ENCODE assay signal across 1 cellular context in the genomic region with DNA sequence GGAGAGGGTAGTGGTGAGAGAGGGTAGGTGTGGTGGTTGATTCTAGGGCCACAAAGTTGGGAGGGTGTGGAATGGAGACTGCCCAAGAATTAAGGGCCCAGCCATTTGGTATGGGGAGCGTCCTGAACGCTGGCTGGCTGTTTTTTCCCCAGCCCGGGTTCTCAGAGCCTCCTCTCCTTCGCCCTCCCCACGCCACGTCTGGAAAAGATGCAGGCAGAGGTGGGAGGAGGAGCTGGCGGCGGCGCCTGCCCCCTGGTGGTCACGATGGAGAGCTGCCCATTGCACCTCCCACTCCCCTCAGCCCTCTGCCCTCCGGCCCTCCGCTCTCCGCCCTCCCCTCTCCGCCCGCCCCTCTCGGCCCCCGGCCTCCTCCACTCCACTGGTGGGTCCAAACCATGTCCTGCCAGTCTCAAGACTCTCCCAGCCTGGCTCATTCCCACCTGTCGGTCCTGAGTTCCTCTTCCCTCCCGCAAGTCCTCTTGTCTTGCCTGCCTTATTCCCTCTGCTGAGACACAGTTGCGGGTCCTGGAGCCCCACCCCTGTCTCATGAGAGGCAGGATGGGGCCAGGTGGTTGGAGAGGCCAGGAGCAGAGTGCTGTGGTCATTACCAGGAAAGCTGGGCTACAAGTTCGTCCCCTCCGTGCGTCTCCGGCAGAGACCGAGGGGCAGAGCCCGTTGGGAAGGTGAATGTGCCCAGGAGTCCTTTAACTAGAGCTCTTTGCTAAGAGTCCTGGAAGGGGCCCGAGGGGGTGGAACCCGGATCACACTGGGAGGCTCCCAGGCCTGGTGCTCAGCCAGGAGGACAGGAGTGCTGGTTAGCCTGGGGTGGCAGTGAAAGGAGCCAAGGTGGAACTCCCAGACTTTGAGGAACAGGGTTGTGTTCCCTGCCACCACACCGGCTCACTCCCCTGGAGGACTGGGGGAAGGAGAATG.
TF ChIP-seq lines count a peak whose summit lies in the region.

No MANE protein-coding gene starts in this region.

TF ChIP-seq in HepG2, 621 proteins besides CTCF, POLR2A, EP300 and RAD21 (continued from another document and continues in another):
- 0 out of 2 replicates have a peak, but pooled peaks have one; percentile 28 for TF ChIP-seq ERF (CRISPR knock-in tag; IDR thresholded peaks at IDR 0.05)
- TF ChIP-seq NR0B2 (CRISPR knock-in tag; IDR thresholded peaks at IDR 0.05) = no peak
- peak; percentile 66 for TF ChIP-seq KDM2A (CRISPR knock-in tag; IDR thresholded peaks at IDR 0.05; ENCODE audit: borderline replicate concordance, low read depth)
- TF ChIP-seq GTF3A (CRISPR knock-in tag; conservative IDR thresholded peaks at IDR 0.05) = 0 out of 2 replicates have a peak, but pooled peaks have one; percentile 28
- peak; percentile 91; the same call in 1 of the 2 replicates for TF ChIP-seq PAF1 (CRISPR knock-in tag; IDR thresholded peaks at IDR 0.05)
- TF ChIP-seq, protein P1, sequence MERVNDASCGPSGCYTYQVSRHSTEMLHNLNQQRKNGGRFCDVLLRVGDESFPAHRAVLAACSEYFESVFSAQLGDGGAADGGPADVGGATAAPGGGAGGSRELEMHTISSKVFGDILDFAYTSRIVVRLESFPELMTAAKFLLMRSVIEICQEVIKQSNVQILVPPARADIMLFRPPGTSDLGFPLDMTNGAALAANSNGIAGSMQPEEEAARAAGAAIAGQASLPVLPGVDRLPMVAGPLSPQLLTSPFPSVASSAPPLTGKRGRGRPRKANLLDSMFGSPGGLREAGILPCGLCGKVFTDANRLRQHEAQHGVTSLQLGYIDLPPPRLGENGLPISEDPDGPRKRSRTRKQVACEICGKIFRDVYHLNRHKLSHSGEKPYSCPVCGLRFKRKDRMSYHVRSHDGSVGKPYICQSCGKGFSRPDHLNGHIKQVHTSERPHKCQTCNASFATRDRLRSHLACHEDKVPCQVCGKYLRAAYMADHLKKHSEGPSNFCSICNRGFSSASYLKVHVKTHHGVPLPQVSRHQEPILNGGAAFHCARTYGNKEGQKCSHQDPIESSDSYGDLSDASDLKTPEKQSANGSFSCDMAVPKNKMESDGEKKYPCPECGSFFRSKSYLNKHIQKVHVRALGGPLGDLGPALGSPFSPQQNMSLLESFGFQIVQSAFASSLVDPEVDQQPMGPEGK (CRISPR knock-in tag; IDR thresholded peaks at IDR 0.05) = peak; percentile 67
- peak; percentile 27; the same call in 1 of the 2 replicates for TF ChIP-seq ZNF768 (CRISPR knock-in tag; IDR thresholded peaks at IDR 0.05)
- peak; percentile 57; the same call in 1 of the 2 replicates for TF ChIP-seq ZSCAN31 (CRISPR knock-in tag; IDR thresholded peaks at IDR 0.05; ENCODE audit: low read depth)
- no peak for TF ChIP-seq HMG20A (CRISPR knock-in tag; IDR thresholded peaks at IDR 0.05; ENCODE audit: borderline replicate concordance)
- TF ChIP-seq ZBTB33 (CRISPR knock-in tag; IDR thresholded peaks at IDR 0.05) = peak; percentile 5; the same call in 1 of the 2 replicates
- no peak for TF ChIP-seq HIVEP1 (CRISPR knock-in tag; IDR thresholded peaks at IDR 0.05)
- peak; percentile 52; the same call in 1 of the 2 replicates for TF ChIP-seq ZFP91 (CRISPR knock-in tag; IDR thresholded peaks at IDR 0.05; ENCODE audit: borderline replicate concordance)
- TF ChIP-seq ZNF512 (CRISPR knock-in tag; IDR thresholded peaks at IDR 0.05) = no peak
- TF ChIP-seq KDM5B (CRISPR knock-in tag; IDR thresholded peaks at IDR 0.05; ENCODE audit: borderline replicate concordance) = peak; percentile 24; the same call in 1 of the 2 replicates
- TF ChIP-seq SPEN (CRISPR knock-in tag; IDR thresholded peaks at IDR 0.05; ENCODE audit: low read depth) = 0 out of 2 replicates have a peak, but pooled peaks have one; percentile 33
- TF ChIP-seq RXRB (CRISPR knock-in tag; IDR thresholded peaks at IDR 0.05; ENCODE audit: borderline replicate concordance) = peak; percentile 18; the same call in 1 of the 2 replicates
- no peak for TF ChIP-seq GABPA (IDR thresholded peaks at IDR 0.05; ENCODE audit: low read depth, low read length)
- TF ChIP-seq GABPA (CRISPR knock-in tag; IDR thresholded peaks at IDR 0.05; ENCODE audit: low read depth) = peak; percentile 43; the same call in 1 of the 2 replicates
- TF ChIP-seq, protein P2, sequence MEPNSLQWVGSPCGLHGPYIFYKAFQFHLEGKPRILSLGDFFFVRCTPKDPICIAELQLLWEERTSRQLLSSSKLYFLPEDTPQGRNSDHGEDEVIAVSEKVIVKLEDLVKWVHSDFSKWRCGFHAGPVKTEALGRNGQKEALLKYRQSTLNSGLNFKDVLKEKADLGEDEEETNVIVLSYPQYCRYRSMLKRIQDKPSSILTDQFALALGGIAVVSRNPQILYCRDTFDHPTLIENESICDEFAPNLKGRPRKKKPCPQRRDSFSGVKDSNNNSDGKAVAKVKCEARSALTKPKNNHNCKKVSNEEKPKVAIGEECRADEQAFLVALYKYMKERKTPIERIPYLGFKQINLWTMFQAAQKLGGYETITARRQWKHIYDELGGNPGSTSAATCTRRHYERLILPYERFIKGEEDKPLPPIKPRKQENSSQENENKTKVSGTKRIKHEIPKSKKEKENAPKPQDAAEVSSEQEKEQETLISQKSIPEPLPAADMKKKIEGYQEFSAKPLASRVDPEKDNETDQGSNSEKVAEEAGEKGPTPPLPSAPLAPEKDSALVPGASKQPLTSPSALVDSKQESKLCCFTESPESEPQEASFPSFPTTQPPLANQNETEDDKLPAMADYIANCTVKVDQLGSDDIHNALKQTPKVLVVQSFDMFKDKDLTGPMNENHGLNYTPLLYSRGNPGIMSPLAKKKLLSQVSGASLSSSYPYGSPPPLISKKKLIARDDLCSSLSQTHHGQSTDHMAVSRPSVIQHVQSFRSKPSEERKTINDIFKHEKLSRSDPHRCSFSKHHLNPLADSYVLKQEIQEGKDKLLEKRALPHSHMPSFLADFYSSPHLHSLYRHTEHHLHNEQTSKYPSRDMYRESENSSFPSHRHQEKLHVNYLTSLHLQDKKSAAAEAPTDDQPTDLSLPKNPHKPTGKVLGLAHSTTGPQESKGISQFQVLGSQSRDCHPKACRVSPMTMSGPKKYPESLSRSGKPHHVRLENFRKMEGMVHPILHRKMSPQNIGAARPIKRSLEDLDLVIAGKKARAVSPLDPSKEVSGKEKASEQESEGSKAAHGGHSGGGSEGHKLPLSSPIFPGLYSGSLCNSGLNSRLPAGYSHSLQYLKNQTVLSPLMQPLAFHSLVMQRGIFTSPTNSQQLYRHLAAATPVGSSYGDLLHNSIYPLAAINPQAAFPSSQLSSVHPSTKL (CRISPR knock-in tag; IDR thresholded peaks at IDR 0.05) = peak; percentile 46
- TF ChIP-seq ZNF749 (CRISPR knock-in tag; IDR thresholded peaks at IDR 0.05; ENCODE audit: borderline replicate concordance) = no peak; the same call in 1 of the 2 replicates
- no peak for TF ChIP-seq ZNF143 (CRISPR knock-in tag; IDR thresholded peaks at IDR 0.05)
- peak; percentile 34; the same call in 1 of the 2 replicates for TF ChIP-seq ZFX (CRISPR knock-in tag; IDR thresholded peaks at IDR 0.05; ENCODE audit: low read depth)
- no peak for TF ChIP-seq MBD4 (IDR thresholded peaks at IDR 0.05; ENCODE audit: borderline replicate concordance, low read length)
- TF ChIP-seq, protein P3, sequence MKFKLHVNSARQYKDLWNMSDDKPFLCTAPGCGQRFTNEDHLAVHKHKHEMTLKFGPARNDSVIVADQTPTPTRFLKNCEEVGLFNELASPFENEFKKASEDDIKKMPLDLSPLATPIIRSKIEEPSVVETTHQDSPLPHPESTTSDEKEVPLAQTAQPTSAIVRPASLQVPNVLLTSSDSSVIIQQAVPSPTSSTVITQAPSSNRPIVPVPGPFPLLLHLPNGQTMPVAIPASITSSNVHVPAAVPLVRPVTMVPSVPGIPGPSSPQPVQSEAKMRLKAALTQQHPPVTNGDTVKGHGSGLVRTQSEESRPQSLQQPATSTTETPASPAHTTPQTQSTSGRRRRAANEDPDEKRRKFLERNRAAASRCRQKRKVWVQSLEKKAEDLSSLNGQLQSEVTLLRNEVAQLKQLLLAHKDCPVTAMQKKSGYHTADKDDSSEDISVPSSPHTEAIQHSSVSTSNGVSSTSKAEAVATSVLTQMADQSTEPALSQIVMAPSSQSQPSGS (CRISPR knock-in tag; IDR thresholded peaks at IDR 0.05) = peak; percentile 17; the same call in 1 of the 2 replicates
- 0 out of 2 replicates have a peak, but pooled peaks have one; percentile 11 for TF ChIP-seq ELF3 (CRISPR knock-in tag; IDR thresholded peaks at IDR 0.05)
- TF ChIP-seq AHR (CRISPR knock-in tag; IDR thresholded peaks at IDR 0.05) = peak; percentile 76; the same call in 1 of the 2 replicates
- TF ChIP-seq AHDC1 (CRISPR knock-in tag; IDR thresholded peaks at IDR 0.05; ENCODE audit: borderline replicate concordance) = no peak
- no peak for TF ChIP-seq ADNP (CRISPR knock-in tag; IDR thresholded peaks at IDR 0.05)
- no peak; the same call in 1 of the 2 replicates for TF ChIP-seq ZSCAN21 (CRISPR knock-in tag; IDR thresholded peaks at IDR 0.05; ENCODE audit: borderline replicate concordance)
- no peak for TF ChIP-seq ZNF44 (CRISPR knock-in tag; IDR thresholded peaks at IDR 0.05)
